8 cellular contexts compared by ENCODE assay signal in genomic region chr2:48530033-48530804, GRCh38. TPM values are rescaled to one million over a fixed set of nuclear protein-coding genes. Genes with fewer than 3 reads are reported as not detected.
DNase-seq lines count a peak whose midpoint lies in the region; ATAC-seq and TF ChIP-seq lines count a peak whose summit lies in the region.

Gene STON1 (plus strand): TSS chr2:48530154. CDS start chr2:48580634, 50,480 bp downstream.

- intact Hi-C loops in breast epithelium (cut with DNase I; ENCODE audit: low total_unique reads), result no loop called here

- no peaks in the 10 kb centered on the region for H3K9me3 ChIP-seq in T-helper 17 cell (ENCODE audit: control insufficient read depth, low read length, poor library complexity, severe bottlenecking)
- H3K9me3 ChIP-seq in breast epithelium, result no peaks in the 10 kb centered on the region

- no peaks in the 10 kb centered on the region for H3K4me1 ChIP-seq in breast epithelium

- no peak for TF ChIP-seq POLR2A in breast epithelium (IDR thresholded peaks at IDR 0.05)

- no peaks in the 10 kb centered on the region for H3K27me3 Mint-ChIP-seq in T-helper 17 cell

- TF ChIP-seq CTCF in GM06990 (IDR thresholded peaks at IDR 0.05; ENCODE audit: insufficient read depth, low read length, poor library complexity, severe bottlenecking) (peak; percentile 4), breast epithelium (IDR thresholded peaks at IDR 0.05) (no peak)

- DNase-seq in GM06990 (ENCODE audit: extremely low read depth, insufficient read length) (peak; percentile 13), T-helper 17 cell (peak in 2 of 3 donors; percentile 21 to 32), breast epithelium (ENCODE audit: low spot score in 2 of 2) (no peak), RPMI8226 (no peak)
- DNase-seq in stimulated activated CD4-positive, alpha-beta T cell treated with anti-CD3 and anti-CD28 coated beads, Interleukin-2, amount 100 ng/mL, for 24 hours, result peak; percentile 20 to 42

- ATAC-seq in HG02623 (IDR thresholded peaks at IDR 0.05; ENCODE audit: unreplicated experiment) (peak; percentile 33), T-helper 17 cell (peak; percentile 76), HG03378 (IDR thresholded peaks at IDR 0.05; ENCODE audit: unreplicated experiment) (no peak)

- H3K4me1 Mint-ChIP-seq in T-helper 17 cell, result peaks cover 16% of the 10 kb centered on the region

- peak within 1 kb of the TSS; percentile 89 for H3K27ac Mint-ChIP-seq in T-helper 17 cell

- H3K36me3 ChIP-seq in GM06990 (ENCODE audit: control insufficient read depth, insufficient read depth, low read length) (no peaks in the 10 kb centered on the region), breast epithelium (no peaks in the 10 kb centered on the region)

- H3K4me3 Mint-ChIP-seq in T-helper 17 cell, result peak within 1 kb of the TSS; percentile 96

- peak within 1 kb of the TSS; percentile 44 for H3K4me3 ChIP-seq in GM06990 (replicated peaks; ENCODE audit: low read depth, low read length)
- H3K4me3 ChIP-seq in breast epithelium, result peak within 1 kb of the TSS; percentile 82 to 86 (median 86)

- H3K27ac ChIP-seq in breast epithelium (peak within 1 kb of the TSS; percentile 74 to 91), layer of hippocampus (ENCODE audit: low read depth, low read length) (peak within 1 kb of the TSS; percentile 62)

- no peaks in the 10 kb centered on the region; the same call in 1 of the 2 replicates for H3K27me3 ChIP-seq in GM06990 (replicated peaks; ENCODE audit: control insufficient read depth, insufficient read depth, low read length)
- H3K27me3 ChIP-seq in breast epithelium, result no peaks in the 10 kb centered on the region
- H3K27me3 ChIP-seq in layer of hippocampus (ENCODE audit: control insufficient read depth, insufficient read depth, low read length), result no peaks in the 10 kb centered on the region

- no peaks in the 10 kb centered on the region for H3K36me3 Mint-ChIP-seq in T-helper 17 cell (ENCODE audit: low read depth)

RNA-seq across cellular contexts. Expression of gene STON1, which starts in this region (rescaled TPM):
- total RNA-seq in T-helper 17 cell (10 to 100 TPM in 1 of 2 donors, 1 to 10 TPM in 1; 4.5 to 10.9 TPM), breast epithelium (10 to 100 TPM; 21.7 to 45.6 (median 35.1) TPM)

Comparison
In these comparisons a context has a peak if more than half of its experiments do, and no peak if none do; other contexts are left out.
1. DNase-seq: peak in GM06990 (single experiment), T-helper 17 cell (2 of 3) and stimulated activated CD4-positive, alpha-beta T cell treated with anti-CD3 and anti-CD28 coated beads, Interleukin-2, amount 100 ng/mL, for 24 hours (2 of 2); none in breast epithelium (0 of 2) and RPMI8226 (single experiment).